Comparison of ENCODE assay signal across 10 cellular contexts in genomic region chr17:76550712-76551615, GRCh38. TPM values are rescaled to one million over a fixed set of nuclear protein-coding genes. Genes with fewer than 3 reads are reported as not detected.
DNase-seq lines count a peak whose midpoint lies in the region; ATAC-seq and TF ChIP-seq lines count a peak whose summit lies in the region.
"Had no signal": no experiment of that assay in that cellular context is flagged by ENCODE, and none has a peak within 500 bp of the region (broad histone marks: within the 10 kb centered on the region; RNA-seq: fewer than 3 reads in every experiment).

No MANE protein-coding gene starts in this region.

- DNase-seq in natural killer cell treated with Interleukin-12 subunit alpha and Interleukin-12 subunit beta and Interleukin-15 and Interleukin-18, amount 100 ng/mL, for 72 hours (ENCODE audit: low spot score): no peak
- DNase-seq in natural killer cell (no peak), adipocyte (ENCODE audit: low read depth) (peak; percentile 79), left lung (no peak), DMS 273 treated with DMSO at 0.1 percent for 48 hours (lab: John Stamatoyannopoulos, UW) (no peak), cerebellum (ENCODE audit: low spot score) (no peak)
- DNase-seq in activated CD4-positive, CD25-positive, alpha-beta regulatory T cell (lab: John Stamatoyannopoulos, UW): no peak
- DNase-seq: MM.1S had no signal

- H3K4me3 Mint-ChIP-seq in natural killer cell treated with Interleukin-12 subunit alpha and Interleukin-12 subunit beta and Interleukin-15 and Interleukin-18, amount 100 ng/mL, for 72 hours: peak overlapping the region; percentile 18
- H3K4me3 Mint-ChIP-seq in natural killer cell: no peak overlapping the region

- TF ChIP-seq CTCF in natural killer cell (IDR thresholded peaks at IDR 0.05): no peak
- TF ChIP-seq CTCF in left lung (IDR thresholded peaks at IDR 0.05): no peak

- no peaks in the 10 kb centered on the region for H3K36me3 Mint-ChIP-seq in natural killer cell treated with Interleukin-12 subunit alpha and Interleukin-12 subunit beta and Interleukin-15 and Interleukin-18, amount 100 ng/mL, for 72 hours
- no peaks in the 10 kb centered on the region for H3K36me3 Mint-ChIP-seq in natural killer cell

- no peaks in the 10 kb centered on the region for H3K9me3 ChIP-seq in adipocyte (ENCODE audit: control insufficient read depth, low read length)
- H3K9me3 ChIP-seq in left lung: no peaks in the 10 kb centered on the region
- H3K9me3 ChIP-seq: tibial nerve had no signal

- ATAC-seq in natural killer cell treated with Interleukin-12 subunit alpha and Interleukin-12 subunit beta and Interleukin-15 and Interleukin-18, amount 100 ng/mL, for 72 hours: no peak
- ATAC-seq in natural killer cell (no peak), left lung (peak; percentile 76), HG03097 (IDR thresholded peaks at IDR 0.05; ENCODE audit: low FRiP score, unreplicated experiment) (no peak)

- no peaks in the 10 kb centered on the region for H3K36me3 ChIP-seq in adipocyte (ENCODE audit: control insufficient read depth, insufficient read depth, low read length, severe bottlenecking)
- H3K36me3 ChIP-seq in left lung: no peaks in the 10 kb centered on the region
- H3K36me3 ChIP-seq: tibial nerve had no signal

- intact Hi-C loops in natural killer cell (cut with micrococcal nuclease) (no loop called here), left lung (cut with DNase I) (loop anchor here in 1 of 2 donors (10.0 kb wide), 1 partner anchor 164 kb away; the partner anchor contains the start of gene MXRA7)

- H3K9me3 Mint-ChIP-seq in natural killer cell treated with Interleukin-12 subunit alpha and Interleukin-12 subunit beta and Interleukin-15 and Interleukin-18, amount 100 ng/mL, for 72 hours: no peaks in the 10 kb centered on the region
- no peaks in the 10 kb centered on the region for H3K9me3 Mint-ChIP-seq in natural killer cell

- peak overlapping the region; percentile 56 for H3K4me3 ChIP-seq in adipocyte (ENCODE audit: low read length)
- peak overlapping the region in 1 of 2 donors; percentile 15 for H3K4me3 ChIP-seq in left lung
- H3K4me3 ChIP-seq: tibial nerve had no signal

- peaks cover 17% of the 10 kb centered on the region in 2 donors for H3K4me1 Mint-ChIP-seq in natural killer cell treated with Interleukin-12 subunit alpha and Interleukin-12 subunit beta and Interleukin-15 and Interleukin-18, amount 100 ng/mL, for 72 hours (ENCODE audit: low read depth in 2 of 2)
- H3K4me1 Mint-ChIP-seq in natural killer cell: peaks cover 5% of the 10 kb centered on the region in 2 donors

- H3K27ac ChIP-seq in left lung: peak overlapping the region; percentile 60 to 76

- H3K27ac Mint-ChIP-seq in natural killer cell treated with Interleukin-12 subunit alpha and Interleukin-12 subunit beta and Interleukin-15 and Interleukin-18, amount 100 ng/mL, for 72 hours: peak overlapping the region in 1 of 2 donors; percentile 46
- H3K27ac Mint-ChIP-seq in natural killer cell: no peak overlapping the region

- no peaks in the 10 kb centered on the region for H3K27me3 Mint-ChIP-seq in natural killer cell treated with Interleukin-12 subunit alpha and Interleukin-12 subunit beta and Interleukin-15 and Interleukin-18, amount 100 ng/mL, for 72 hours
- H3K27me3 Mint-ChIP-seq in natural killer cell (ENCODE audit: low read depth in 2 of 2): no peaks in the 10 kb centered on the region

- H3K27me3 ChIP-seq in adipocyte (replicated peaks; ENCODE audit: control insufficient read depth, insufficient read depth, low read length): no peaks in the 10 kb centered on the region
- H3K27me3 ChIP-seq in left lung: no peaks in the 10 kb centered on the region
- H3K27me3 ChIP-seq: tibial nerve had no signal

- peak overlapping the region; percentile 46 for H3K9ac ChIP-seq in adipocyte (ENCODE audit: low read length)

- H3K4me1 ChIP-seq in adipocyte (ENCODE audit: control insufficient read depth, insufficient read depth, low read length): peaks cover 55% of the 10 kb centered on the region
- H3K4me1 ChIP-seq in left lung: peaks cover 11 to 44% of the 10 kb centered on the region in 2 donors

RNA-seq across cellular contexts. Expression of gene PRCD, which starts 11.1 kb away (rescaled TPM):
- under 1 TPM in 1 of 2 donors, not detected in 1; 0.78 TPM for total RNA-seq in natural killer cell treated with Interleukin-12 subunit alpha and Interleukin-12 subunit beta and Interleukin-15 and Interleukin-18, amount 100 ng/mL, for 72 hours
- total RNA-seq in natural killer cell (1 to 10 TPM in 1 of 3 donors, under 1 TPM in 2; 0.77 to 1.1 (median 0.82) TPM), left lung (1 to 10 TPM; 1.3 to 2.9 TPM), cerebellum (5.7 TPM)

RNA-seq across cellular contexts. Expression of gene CYGB, which starts 13.5 kb away (rescaled TPM):
- 1 to 10 TPM; 1.0 to 2.9 TPM for total RNA-seq in natural killer cell treated with Interleukin-12 subunit alpha and Interleukin-12 subunit beta and Interleukin-15 and Interleukin-18, amount 100 ng/mL, for 72 hours
- total RNA-seq in natural killer cell: under 1 TPM; 0.12 to 0.33 (median 0.16) TPM
- 10 to 100 TPM; 10.2 to 13.7 TPM for total RNA-seq in left lung
- 5.6 TPM for total RNA-seq in cerebellum

RNA-seq across cellular contexts. Expression of gene ST6GALNAC2, which starts 34.7 kb away (rescaled TPM):
- under 1 TPM in 1 of 2 donors, not detected in 1; 0.62 TPM for total RNA-seq in natural killer cell treated with Interleukin-12 subunit alpha and Interleukin-12 subunit beta and Interleukin-15 and Interleukin-18, amount 100 ng/mL, for 72 hours
- under 1 TPM in 1 of 3 donors, not detected in 2; 0.65 TPM for total RNA-seq in natural killer cell
- 10 to 100 TPM; 17.5 to 30.2 TPM for total RNA-seq in left lung
- 0.54 TPM for total RNA-seq in cerebellum

RNA-seq across cellular contexts. Expression of gene RHBDF2, which starts 49.7 kb away (rescaled TPM):
- total RNA-seq in natural killer cell treated with Interleukin-12 subunit alpha and Interleukin-12 subunit beta and Interleukin-15 and Interleukin-18, amount 100 ng/mL, for 72 hours: 100 to 1,000 TPM; 156 to 234 TPM
- total RNA-seq in natural killer cell: 100 to 1,000 TPM; 194 to 233 (median 202) TPM
- total RNA-seq in left lung: 10 to 100 TPM; 24.9 to 61.7 TPM
- 2.4 TPM for total RNA-seq in cerebellum

Comparison
In these comparisons a context has a peak if more than half of its experiments do, and no peak if none do; other contexts are left out.
1. RNA of gene ST6GALNAC2, which starts 34.7 kb away (total RNA-seq): 17.5 to 30.2 TPM in left lung; 0.62 TPM in natural killer cell treated with Interleukin-12 subunit alpha and Interleukin-12 subunit beta and Interleukin-15 and Interleukin-18, amount 100 ng/mL, for 72 hours, 0.54 TPM in cerebellum (single experiment) and 0.65 TPM in natural killer cell; every median in the first group is over 10 times any median in the second.